15 cellular contexts compared by ENCODE assay signal in genomic region chr3:188082040-188082439, GRCh38.
DNase-seq lines count a peak whose midpoint lies in the region; FAIRE-seq and TF ChIP-seq lines count a peak whose summit lies in the region.
"Had no signal": no experiment of that assay in that cellular context is flagged by ENCODE, and none has a peak within 500 bp of the region (broad histone marks: within the 10 kb centered on the region; RNA-seq: fewer than 3 reads in every experiment).

No MANE protein-coding gene starts in this region.

- H3K9ac ChIP-seq in trophoblast cell (ENCODE audit: low read length), result no peak overlapping the region

- H3K9me3 Mint-ChIP-seq in HFFc6, result no peaks in the 10 kb centered on the region
- no peaks in the 10 kb centered on the region for H3K9me3 Mint-ChIP-seq in activated naive CD4-positive, alpha-beta T cell treated with anti-CD3 and anti-CD28 coated beads for 36 hours

- peak overlapping the region; percentile 29; the same call in 1 of the 2 replicates for H3K27ac Mint-ChIP-seq in HFFc6
- no peak overlapping the region for H3K27ac Mint-ChIP-seq in activated naive CD4-positive, alpha-beta T cell treated with anti-CD3 and anti-CD28 coated beads for 36 hours
- H3K27ac Mint-ChIP-seq: activated naive CD4-positive, alpha-beta T cell treated with anti-CD3 and anti-CD28 coated beads, Interleukin-2, amount 10 ng/mL, durations not matched to agents 7 days and 5 days; brain had no signal

- H3K4me2 ChIP-seq in trophoblast cell (ENCODE audit: low read length), result no peak overlapping the region

- CTCF ChIA-PET in AG04449 (lab: Yijun Ruan, JAX), result interaction anchor here (1.0 to 2.5 kb wide), 4 partner anchors 22 to 342 kb away, joined by 3 to 6 read pairs (median 3); no protein-coding TSS in a partner anchor
- CTCF ChIA-PET in activated naive CD4-positive, alpha-beta T cell treated with anti-CD3 and anti-CD28 coated beads for 36 hours (lab: Charles Lee), result interaction anchor here (1.0 kb wide), 1 partner anchor 202 kb away, joined by 3 read pairs; no protein-coding TSS in a partner anchor

- no peak overlapping the region for H4K12ac ChIP-seq in trophoblast cell (ENCODE audit: low read depth, low read length)

- H3K27ac ChIP-seq in trophoblast cell (ENCODE audit: low read depth, low read length), result no peak overlapping the region

- H2AK5ac ChIP-seq in trophoblast cell (ENCODE audit: low read length), result no peak overlapping the region

- no peak overlapping the region for H4K8ac ChIP-seq in trophoblast cell (ENCODE audit: low read depth, low read length)

- H3K27me3 ChIP-seq in trophoblast cell (ENCODE audit: insufficient read depth, low read length) (no peaks in the 10 kb centered on the region), H7 (ENCODE audit: control insufficient read depth, insufficient read depth, low read length) (no peaks in the 10 kb centered on the region)

- peak; percentile 51 for FAIRE-seq in endometrium (lab: Jason Lieb, UNC)
- FAIRE-seq: G401.6 had no signal

- no peak overlapping the region for H3K14ac ChIP-seq in trophoblast cell (ENCODE audit: low read length)

- no peak overlapping the region for H2BK5ac ChIP-seq in trophoblast cell (ENCODE audit: low read depth, low read length, poor library complexity)

- peaks cover 2% of the 10 kb centered on the region for H3K9me3 ChIP-seq in trophoblast cell (ENCODE audit: insufficient read depth, low read depth, low read length)

- peaks cover under 1% of the 10 kb centered on the region for H3K79me2 ChIP-seq in trophoblast cell (ENCODE audit: control insufficient read depth, insufficient read depth, low read length, poor library complexity)

- TF ChIP-seq CTCF in AG04449 (IDR thresholded peaks at IDR 0.05; ENCODE audit: insufficient read depth, low read length, missing control alignments) (no peak), HFFc6 (IDR thresholded peaks at IDR 0.05) (no peak)

- peaks cover 0 to 7% of the 10 kb centered on the region in 2 experiments for H3K4me1 ChIP-seq in trophoblast cell (ENCODE audit: control insufficient read depth in 1 of 2, insufficient read depth in 2 of 2, low read length in 2 of 2)

- no peak overlapping the region for H2BK120ac ChIP-seq in trophoblast cell (ENCODE audit: insufficient read depth, low read length, poor library complexity)

- no peak overlapping the region for H4K91ac ChIP-seq in trophoblast cell (ENCODE audit: low read depth, low read length)

- in situ Hi-C loops in ACHN (cut with HindIII; ENCODE audit: low pct_ligation_motif_present, low pct_unique_long_range_greater_than_20kb, low sequenced_read_pairs), result no loop called here

- H3K4me1 Mint-ChIP-seq in HFFc6 (ENCODE audit: low read depth), result peaks cover 30% of the 10 kb centered on the region
- H3K4me1 Mint-ChIP-seq in activated naive CD4-positive, alpha-beta T cell treated with anti-CD3 and anti-CD28 coated beads for 36 hours (ENCODE audit: low read depth), result peaks cover 5% of the 10 kb centered on the region
- H3K4me1 Mint-ChIP-seq: activated naive CD4-positive, alpha-beta T cell treated with anti-CD3 and anti-CD28 coated beads, Interleukin-2, amount 10 ng/mL, durations not matched to agents 7 days and 5 days had no signal

- POLR2A ChIA-PET in AG04449 (lab: Yijun Ruan, JAX), result no interaction called here

- peak overlapping the region; percentile 25 for H3K4me3 Mint-ChIP-seq in HFFc6
- H3K4me3 Mint-ChIP-seq in activated naive CD4-positive, alpha-beta T cell treated with anti-CD3 and anti-CD28 coated beads for 36 hours, result no peak overlapping the region
- H3K4me3 Mint-ChIP-seq: activated naive CD4-positive, alpha-beta T cell treated with anti-CD3 and anti-CD28 coated beads, Interleukin-2, amount 10 ng/mL, durations not matched to agents 7 days and 5 days; brain had no signal

- no peaks in the 10 kb centered on the region for H3K36me3 Mint-ChIP-seq in HFFc6 (ENCODE audit: low read depth)
- H3K36me3 Mint-ChIP-seq in activated naive CD4-positive, alpha-beta T cell treated with anti-CD3 and anti-CD28 coated beads for 36 hours (ENCODE audit: low read depth), result no peaks in the 10 kb centered on the region
- H3K36me3 Mint-ChIP-seq: brain had no signal

- no peak overlapping the region for H3K4ac ChIP-seq in trophoblast cell (ENCODE audit: low read depth, low read length)

- H3K4me3 ChIP-seq in AG04449 (ENCODE audit: low read depth, low read length), result no peak overlapping the region
- H3K4me3 ChIP-seq in trophoblast cell (ENCODE audit: low read depth, low read length), result no peak overlapping the region
- no peak overlapping the region for H3K4me3 ChIP-seq in H7 (ENCODE audit: insufficient read depth, low read depth, low read length)

- H2BK12ac ChIP-seq in trophoblast cell (ENCODE audit: low read length), result no peak overlapping the region

- H2AFZ ChIP-seq in trophoblast cell (ENCODE audit: insufficient read depth, low read length, poor library complexity), result no peak overlapping the region

- no peaks in the 10 kb centered on the region for H3K79me1 ChIP-seq in trophoblast cell (ENCODE audit: low read length)

- H3K27me3 Mint-ChIP-seq in HFFc6 (ENCODE audit: insufficient read depth), result no peaks in the 10 kb centered on the region; the same call in none of the 2 replicates
- H3K27me3 Mint-ChIP-seq in activated naive CD4-positive, alpha-beta T cell treated with anti-CD3 and anti-CD28 coated beads for 36 hours (ENCODE audit: low read depth), result no peaks in the 10 kb centered on the region

- intact Hi-C loops in activated naive CD4-positive, alpha-beta T cell treated with anti-CD3 and anti-CD28 coated beads for 36 hours (cut with micrococcal nuclease), result no loop called here

- H3K18ac ChIP-seq in trophoblast cell (ENCODE audit: low read length), result no peak overlapping the region

- DNase-seq in AG04449 (ENCODE audit: low read depth, low spot score) (peak; percentile 26), HFFc6 (peak; percentile 36), trophoblast cell (peak; percentile 27 to 71), H7 (no peak), ACHN (no peak), NCI-H510A (lab: John Stamatoyannopoulos, UW) (no peak)
- no peak for DNase-seq in activated naive CD4-positive, alpha-beta T cell treated with anti-CD3 and anti-CD28 coated beads for 36 hours
- DNase-seq: activated CD4-positive, alpha-beta T cell treated with anti-CD3 and anti-CD28 coated beads for 48 hours; activated naive CD4-positive, alpha-beta T cell treated with anti-CD3 and anti-CD28 coated beads, Interleukin-2, amount 10 ng/mL, durations not matched to agents 7 days and 5 days; left colon; NCI-H187; NCI-H510A treated with DMSO at 0.1 percent for 48 hours had no signal

- WGBS in trophoblast cell (ENCODE audit: extremely low coverage, insufficient coverage, insufficient read length), result no CpG with 5 or more reads among the region's 2 CpGs

- H3K23ac ChIP-seq in trophoblast cell (ENCODE audit: low read length), result no peak overlapping the region

- H3K36me3 ChIP-seq in trophoblast cell (ENCODE audit: control insufficient read depth in 1 of 2, insufficient read depth in 2 of 2, low read length in 2 of 2) (no peaks in the 10 kb centered on the region), H7 (replicated peaks; ENCODE audit: control insufficient read depth, insufficient read depth, low read length) (no peaks in the 10 kb centered on the region)

Comparison
In these comparisons a context has a peak if more than half of its experiments do, and no peak if none do; other contexts are left out.
1. DNase-seq: peak in AG04449 (single experiment), HFFc6 (single experiment) and trophoblast cell (2 of 2); none in H7 (single experiment), ACHN (single experiment), NCI-H510A (single experiment) and activated naive CD4-positive, alpha-beta T cell treated with anti-CD3 and anti-CD28 coated beads for 36 hours (single experiment).